In the genomic region with DNA sequence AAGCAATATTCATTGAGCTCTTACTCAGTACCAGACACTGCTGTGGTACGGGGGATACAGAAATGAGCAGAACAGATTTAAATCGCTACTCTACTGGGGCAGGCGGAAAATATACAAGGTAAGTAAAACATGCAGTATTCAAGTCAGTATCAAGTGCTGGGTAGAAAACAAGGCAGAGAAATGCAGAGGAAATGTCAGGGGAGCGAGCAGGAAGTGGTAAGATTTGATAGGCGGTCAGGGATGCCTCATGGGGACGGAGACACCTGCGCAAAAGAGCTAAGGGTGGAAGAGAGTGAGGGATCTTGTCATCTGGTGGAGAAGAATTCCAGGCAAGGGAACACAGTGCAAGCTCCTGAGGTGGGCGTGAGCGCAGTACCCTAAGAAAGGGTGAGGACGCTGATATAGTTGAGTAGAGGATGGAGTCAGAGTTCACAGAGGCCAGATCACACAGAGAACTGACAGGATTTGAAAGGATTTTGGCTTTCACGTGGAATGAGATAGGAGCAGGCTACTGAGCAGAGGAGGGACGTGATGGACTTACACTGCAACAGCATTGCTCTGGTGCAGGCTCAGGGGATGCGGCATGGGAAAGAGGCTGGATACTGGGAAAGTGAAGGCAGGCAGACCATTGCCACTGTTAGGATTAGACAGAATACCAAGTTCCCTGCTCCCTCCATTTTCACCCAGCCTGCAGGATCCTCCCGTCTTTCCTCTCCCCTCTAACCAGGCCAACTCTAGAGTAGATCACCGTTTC, we compare ENCODE assay signal across 11 cellular contexts. TPM values are rescaled to one million over a fixed set of nuclear protein-coding genes. Genes with fewer than 3 reads are reported as not detected.
DNase-seq lines count a peak whose midpoint lies in the region; ATAC-seq and TF ChIP-seq lines count a peak whose summit lies in the region.
"Had no signal": no experiment of that assay in that cellular context is flagged by ENCODE, and none has a peak within 500 bp of the region (broad histone marks: within the 10 kb centered on the region; RNA-seq: fewer than 3 reads in every experiment).

No MANE protein-coding gene starts in this region.

- H3K4me1 Mint-ChIP-seq in activated naive CD8-positive, alpha-beta T cell treated with anti-CD3 and anti-CD28 coated beads, Interleukin-2, amount 50 U/mL, for 24 hours = peaks cover 3% of the 10 kb centered on the region
- peaks cover 5% of the 10 kb centered on the region for H3K4me1 Mint-ChIP-seq in stimulated activated naive CD8-positive, alpha-beta T cell treated with anti-CD3 and anti-CD28 coated beads, Interleukin-15, amount 100 ng/mL, for 72 hours

- no peak overlapping the region for H3K4me3 ChIP-seq in aorta (ENCODE audit: low read length in 2 of 2)
- H3K4me3 ChIP-seq in suprapubic skin = no peak overlapping the region

- H3K27me3 Mint-ChIP-seq in activated naive CD8-positive, alpha-beta T cell treated with anti-CD3 and anti-CD28 coated beads, Interleukin-2, amount 50 U/mL, for 24 hours = no peaks in the 10 kb centered on the region
- no peaks in the 10 kb centered on the region for H3K27me3 Mint-ChIP-seq in stimulated activated naive CD8-positive, alpha-beta T cell treated with anti-CD3 and anti-CD28 coated beads, Interleukin-15, amount 100 ng/mL, for 72 hours

- WGBS in aorta, 2 donors = 78 to 82% methylated on average over 15 of the region's 15 CpGs
- WGBS in suprapubic skin = 83% methylated on average over 15 of the region's 15 CpGs

- H3K27me3 ChIP-seq in aorta (ENCODE audit: control insufficient read depth in 1 of 2, insufficient read depth in 2 of 2, low read length in 1 of 2) (peaks cover 0 to 2% of the 10 kb centered on the region in 2 donors), suprapubic skin (peaks cover 4% of the 10 kb centered on the region)

- no peak overlapping the region for H3K4me3 Mint-ChIP-seq in activated naive CD8-positive, alpha-beta T cell treated with anti-CD3 and anti-CD28 coated beads, Interleukin-2, amount 50 U/mL, for 24 hours
- no peak overlapping the region for H3K4me3 Mint-ChIP-seq in stimulated activated naive CD8-positive, alpha-beta T cell treated with anti-CD3 and anti-CD28 coated beads, Interleukin-15, amount 100 ng/mL, for 72 hours

- no peak for TF ChIP-seq EP300 in suprapubic skin (IDR thresholded peaks at IDR 0.05)

- H3K9me3 Mint-ChIP-seq in activated naive CD8-positive, alpha-beta T cell treated with anti-CD3 and anti-CD28 coated beads, Interleukin-2, amount 50 U/mL, for 24 hours = no peaks in the 10 kb centered on the region
- H3K9me3 Mint-ChIP-seq in stimulated activated naive CD8-positive, alpha-beta T cell treated with anti-CD3 and anti-CD28 coated beads, Interleukin-15, amount 100 ng/mL, for 72 hours = no peaks in the 10 kb centered on the region

- H3K27ac ChIP-seq in aorta (ENCODE audit: low read depth in 1 of 2, low read length in 2 of 2) = no peak overlapping the region
- no peak overlapping the region for H3K27ac ChIP-seq in suprapubic skin

- TF ChIP-seq CTCF in suprapubic skin (IDR thresholded peaks at IDR 0.05) = no peak

- DNase-seq in stimulated activated CD4-positive, alpha-beta T cell treated with anti-CD3 and anti-CD28 coated beads, Interleukin-12 subunit alpha, Interleukin-12 subunit beta, amount 100 ng/mL, for 4 hours = peak; percentile 2
- DNase-seq in stimulated activated CD4-positive, alpha-beta T cell treated with anti-CD3 and anti-CD28 coated beads, Interleukin-2, amount 100 ng/mL, for 24 hours = no peak
- DNase-seq in activated CD4-positive, alpha-beta T cell treated with anti-CD3 and anti-CD28 coated beads for 4 hours = peak; percentile 24 to 25
- DNase-seq in activated naive CD8-positive, alpha-beta T cell treated with anti-CD3 and anti-CD28 coated beads, Interleukin-2, amount 50 U/mL, for 24 hours = peak; percentile 16
- peak in 1 of 2 donors; percentile 26 for DNase-seq in stimulated activated naive CD8-positive, alpha-beta T cell treated with anti-CD3 and anti-CD28 coated beads, Interleukin-15, amount 100 ng/mL, for 72 hours
- DNase-seq in aorta (no peak), EL (no peak), suprapubic skin (ENCODE audit: low spot score in 2 of 2) (no peak)
- DNase-seq: amygdala, H7, NCI-H1048 had no signal

- peak; percentile 63 for ATAC-seq in activated naive CD8-positive, alpha-beta T cell treated with anti-CD3 and anti-CD28 coated beads, Interleukin-2, amount 50 U/mL, for 24 hours
- ATAC-seq in stimulated activated naive CD8-positive, alpha-beta T cell treated with anti-CD3 and anti-CD28 coated beads, Interleukin-15, amount 100 ng/mL, for 72 hours = peak; percentile 79
- no peak for ATAC-seq in aorta (ENCODE audit: low FRiP score)

- H3K36me3 ChIP-seq in aorta (ENCODE audit: control insufficient read depth in 1 of 2, insufficient read depth in 2 of 2, low read length in 1 of 2) (no peaks in the 10 kb centered on the region), suprapubic skin (no peaks in the 10 kb centered on the region)

- no peak for TF ChIP-seq POLR2A in suprapubic skin (IDR thresholded peaks at IDR 0.05)

- H3K4me1 ChIP-seq in aorta (ENCODE audit: control insufficient read depth in 1 of 2, insufficient read depth in 2 of 2, low read length in 2 of 2) (no peaks in the 10 kb centered on the region), suprapubic skin (no peaks in the 10 kb centered on the region)

- intact Hi-C loops in aorta (cut with DNase I) = loop anchor here in 1 of 2 donors (10.0 kb wide), 2 partner anchors 126 to 1176 kb away; partner anchors contain the start of genes SORL1 and SORL1-AS1

- no peaks in the 10 kb centered on the region for H3K9me3 ChIP-seq in aorta (ENCODE audit: control insufficient read depth, low read length)
- H3K9me3 ChIP-seq in suprapubic skin = no peaks in the 10 kb centered on the region

- H3K27ac Mint-ChIP-seq in activated naive CD8-positive, alpha-beta T cell treated with anti-CD3 and anti-CD28 coated beads, Interleukin-2, amount 50 U/mL, for 24 hours = no peak overlapping the region
- no peak overlapping the region for H3K27ac Mint-ChIP-seq in stimulated activated naive CD8-positive, alpha-beta T cell treated with anti-CD3 and anti-CD28 coated beads, Interleukin-15, amount 100 ng/mL, for 72 hours

- no peaks in the 10 kb centered on the region for H3K36me3 Mint-ChIP-seq in activated naive CD8-positive, alpha-beta T cell treated with anti-CD3 and anti-CD28 coated beads, Interleukin-2, amount 50 U/mL, for 24 hours (ENCODE audit: low read depth)

RNA-seq across cellular contexts. Expression of gene SC5D, which starts 35.8 kb away (rescaled TPM):
- total RNA-seq in aorta = 10 to 100 TPM; 24.4 to 27.3 TPM
- polyA plus RNA-seq in aorta = 10 to 100 TPM; 11.2 to 20.0 TPM
- 10 to 100 TPM; 16.3 to 43.4 (median 29.8) TPM for total RNA-seq in suprapubic skin

Comparison
In these comparisons a context has a peak if more than half of its experiments do, and no peak if none do; other contexts are left out.
1. DNase-seq: peak in stimulated activated CD4-positive, alpha-beta T cell treated with anti-CD3 and anti-CD28 coated beads, Interleukin-12 subunit alpha, Interleukin-12 subunit beta, amount 100 ng/mL, for 4 hours (single experiment), activated CD4-positive, alpha-beta T cell treated with anti-CD3 and anti-CD28 coated beads for 4 hours (2 of 2) and activated naive CD8-positive, alpha-beta T cell treated with anti-CD3 and anti-CD28 coated beads, Interleukin-2, amount 50 U/mL, for 24 hours (single experiment); none in stimulated activated CD4-positive, alpha-beta T cell treated with anti-CD3 and anti-CD28 coated beads, Interleukin-2, amount 100 ng/mL, for 24 hours (0 of 2), aorta (0 of 2), EL (single experiment) and suprapubic skin (0 of 2).